1 cellular context compared by ENCODE assay signal in the genomic region with DNA sequence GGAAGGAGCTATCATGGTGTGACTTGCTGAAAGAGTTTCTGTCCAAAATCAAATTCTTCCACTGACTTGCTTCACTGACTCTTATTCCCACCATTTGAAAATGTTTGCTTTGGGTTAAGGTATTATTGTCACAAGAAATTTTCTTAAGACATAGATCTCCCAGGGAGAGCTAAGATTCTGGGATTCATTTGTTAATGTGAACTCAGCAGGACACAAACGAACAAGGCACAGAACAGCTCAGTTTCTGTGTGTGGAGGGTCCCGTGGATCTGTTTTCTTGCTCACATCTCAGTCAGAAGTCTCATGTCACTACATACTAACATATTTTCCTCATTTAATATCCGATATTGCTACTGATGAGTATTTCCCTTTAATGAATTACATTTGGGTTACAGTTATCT.
TF ChIP-seq lines count a peak whose summit lies in the region.

No MANE protein-coding gene starts in this region.

TF ChIP-seq in WTC11, 78 proteins besides CTCF, POLR2A, EP300 and RAD21:
- TF ChIP-seq, protein P1, sequence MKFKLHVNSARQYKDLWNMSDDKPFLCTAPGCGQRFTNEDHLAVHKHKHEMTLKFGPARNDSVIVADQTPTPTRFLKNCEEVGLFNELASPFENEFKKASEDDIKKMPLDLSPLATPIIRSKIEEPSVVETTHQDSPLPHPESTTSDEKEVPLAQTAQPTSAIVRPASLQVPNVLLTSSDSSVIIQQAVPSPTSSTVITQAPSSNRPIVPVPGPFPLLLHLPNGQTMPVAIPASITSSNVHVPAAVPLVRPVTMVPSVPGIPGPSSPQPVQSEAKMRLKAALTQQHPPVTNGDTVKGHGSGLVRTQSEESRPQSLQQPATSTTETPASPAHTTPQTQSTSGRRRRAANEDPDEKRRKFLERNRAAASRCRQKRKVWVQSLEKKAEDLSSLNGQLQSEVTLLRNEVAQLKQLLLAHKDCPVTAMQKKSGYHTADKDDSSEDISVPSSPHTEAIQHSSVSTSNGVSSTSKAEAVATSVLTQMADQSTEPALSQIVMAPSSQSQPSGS (CRISPR knock-in tag; IDR thresholded peaks at IDR 0.05; ENCODE audit: borderline replicate concordance, low read depth) = no peak
TF ChIP-seq in WTC11: peak in this region for 0.
